ENCODE assay signal across 33 cellular contexts in genomic region chr4:84484274-84484673, GRCh38. TPM values are rescaled to one million over a fixed set of nuclear protein-coding genes. Genes with fewer than 3 reads are reported as not detected.
"Had no signal": no experiment of that assay in that cellular context is flagged by ENCODE, and none has a peak within 500 bp of the region (broad histone marks: within the 10 kb centered on the region; RNA-seq: fewer than 3 reads in every experiment).

No MANE protein-coding gene starts in this region.

- H3K9me3 Mint-ChIP-seq: activated naive CD4-positive, alpha-beta T cell treated with anti-CD3 and anti-CD28 coated beads for 36 hours had no signal

- H3K27me3 ChIP-seq: body of pancreas, thyroid gland had no signal

- H3K4me3 Mint-ChIP-seq: activated CD4-positive, alpha-beta T cell treated with anti-CD3 and anti-CD28 coated beads for 36 hours; activated CD8-positive, alpha-beta memory T cell treated with anti-CD3 and anti-CD28 coated beads, Interleukin-2, amount 10 ng/mL, durations not matched to agents 7 days and 5 days; activated CD8-positive, alpha-beta T cell treated with anti-CD3 and anti-CD28 coated beads, Interleukin-2, amount 10 ng/mL, durations not matched to agents 7 days and 5 days; activated naive CD4-positive, alpha-beta T cell treated with anti-CD3 and anti-CD28 coated beads for 36 hours; activated naive CD8-positive, alpha-beta T cell treated with anti-CD3 and anti-CD28 coated beads for 36 hours; stimulated activated effector memory CD8-positive, alpha-beta T cell treated with anti-CD3 and anti-CD28 coated beads, Interleukin-12 subunit alpha, Interleukin-12 subunit beta, amount 100 ng/mL, for 72 hours; T-helper 2 cell treated with Interferon-gamma antibody and Interleukin-4, amounts not matched to agents 5 μg/mL and 100 μg/mL, for 36 hours had no signal

- H3K36me3 Mint-ChIP-seq: stimulated activated effector memory CD8-positive, alpha-beta T cell treated with anti-CD3 and anti-CD28 coated beads, Interleukin-12 subunit alpha, Interleukin-12 subunit beta, amount 100 ng/mL, for 72 hours had no signal

- H3K36me3 ChIP-seq: adrenal gland, gastrocnemius medialis, sigmoid colon, stomach, thyroid gland, upper lobe of left lung, vagina had no signal

- DNase-seq: activated CD4-positive, alpha-beta T cell treated with anti-CD3 and anti-CD28 coated beads for 36 hours; activated CD4-positive, CD25-positive, alpha-beta regulatory T cell; activated CD8-positive, alpha-beta memory T cell treated with anti-CD3 and anti-CD28 coated beads, Interleukin-2, amount 10 ng/mL, durations not matched to agents 7 days and 5 days; activated CD8-positive, alpha-beta T cell treated with anti-CD3 and anti-CD28 coated beads, Interleukin-2, amount 10 ng/mL, durations not matched to agents 7 days and 5 days; activated effector memory CD4-positive, alpha-beta T cell treated with anti-CD3 and anti-CD28 coated beads, Interleukin-2, amount 50 U/mL, for 16 hours; activated naive CD4-positive, alpha-beta T cell treated with anti-CD3 and anti-CD28 coated beads for 36 hours; activated naive CD8-positive, alpha-beta T cell treated with anti-CD3 and anti-CD28 coated beads for 36 hours; adrenal gland; aorta; body of pancreas; effector CD8-positive, alpha-beta T cell; erythroblast; gastrocnemius medialis; glutamatergic neuron; left cardiac atrium; mammary epithelial cell; midbrain; naive thymus-derived CD4-positive, alpha-beta T cell; sigmoid colon; small intestine; stimulated activated CD4-positive, alpha-beta T cell treated with anti-CD3 and anti-CD28 coated beads, Interleukin-4, amount 100 ng/mL, for 24 hours; stomach; thyroid gland had no signal

- H3K4me3 ChIP-seq: adrenal gland, body of pancreas, sigmoid colon, thyroid gland, upper lobe of left lung, vagina had no signal

- H3K9me3 ChIP-seq: adrenal gland, body of pancreas, gastrocnemius medialis, sigmoid colon, thyroid gland, upper lobe of left lung, vagina had no signal

- ATAC-seq: activated CD4-positive, alpha-beta T cell treated with anti-CD3 and anti-CD28 coated beads for 36 hours; activated CD8-positive, alpha-beta memory T cell treated with anti-CD3 and anti-CD28 coated beads, Interleukin-2, amount 10 ng/mL, durations not matched to agents 7 days and 5 days; activated CD8-positive, alpha-beta T cell treated with anti-CD3 and anti-CD28 coated beads, Interleukin-2, amount 10 ng/mL, durations not matched to agents 7 days and 5 days; body of pancreas; gastrocnemius medialis; left cardiac atrium; naive thymus-derived CD4-positive, alpha-beta T cell; stimulated activated effector memory CD8-positive, alpha-beta T cell treated with anti-CD3 and anti-CD28 coated beads, Interleukin-12 subunit alpha, Interleukin-12 subunit beta, amount 100 ng/mL, for 72 hours had no signal

- H3K27ac Mint-ChIP-seq: activated CD4-positive, alpha-beta T cell treated with anti-CD3 and anti-CD28 coated beads for 36 hours; activated naive CD4-positive, alpha-beta T cell treated with anti-CD3 and anti-CD28 coated beads for 36 hours; activated naive CD8-positive, alpha-beta T cell treated with anti-CD3 and anti-CD28 coated beads for 36 hours; progenitor cell of endocrine pancreas; stimulated activated effector memory CD8-positive, alpha-beta T cell treated with anti-CD3 and anti-CD28 coated beads, Interleukin-12 subunit alpha, Interleukin-12 subunit beta, amount 100 ng/mL, for 72 hours; T-helper 2 cell treated with Interferon-gamma antibody and Interleukin-4, amounts not matched to agents 5 μg/mL and 100 μg/mL, for 36 hours had no signal

- H3K4me1 ChIP-seq: body of pancreas had no signal

- H3K27ac ChIP-seq: adrenal gland, body of pancreas, gastrocnemius medialis, sigmoid colon, stomach, thyroid gland, upper lobe of left lung, vagina had no signal

RNA-seq across cellular contexts. Expression of gene NKX6-1, which starts 14.8 kb away (rescaled TPM):
- total RNA-seq: activated CD4-positive, alpha-beta T cell treated with anti-CD3 and anti-CD28 coated beads for 36 hours; activated CD8-positive, alpha-beta memory T cell treated with anti-CD3 and anti-CD28 coated beads, Interleukin-2, amount 10 ng/mL, durations not matched to agents 7 days and 5 days; activated CD8-positive, alpha-beta T cell treated with anti-CD3 and anti-CD28 coated beads, Interleukin-2, amount 10 ng/mL, durations not matched to agents 7 days and 5 days; activated naive CD4-positive, alpha-beta T cell treated with anti-CD3 and anti-CD28 coated beads for 36 hours; activated naive CD8-positive, alpha-beta T cell treated with anti-CD3 and anti-CD28 coated beads for 36 hours; dermis microvascular lymphatic vessel endothelial cell; gastrocnemius medialis; left cardiac atrium; mammary epithelial cell; naive thymus-derived CD4-positive, alpha-beta T cell; osteocyte; renal cortical epithelial cell; sigmoid colon; vagina had no signal
- polyA plus RNA-seq: adrenal gland; keratinocyte; liver; mammary epithelial cell; naive thymus-derived CD4-positive, alpha-beta T cell; small intestine had no signal
